In genomic region chrX:10156199-10157031, GRCh38 we compare ENCODE assay signal across 8 cellular contexts. TPM values are rescaled to one million over a fixed set of nuclear protein-coding genes. Genes with fewer than 3 reads are reported as not detected.
A peak's percentile ranks its signal among the peaks of the same experiment; 100 is the strongest.
DNase-seq lines count a peak whose midpoint lies in the region; ATAC-seq and TF ChIP-seq lines count a peak whose summit lies in the region.

TSS of gene CLCN4 (plus strand) at chrX:10156975. CDS start at chrX:10185033, 28,058 bp downstream.

- peak within 1 kb of the TSS; percentile 72 for H3K9ac ChIP-seq in OCI-LY1 (ENCODE audit: low read length)

- peak within 1 kb of the TSS; percentile 72 for H3K27ac Mint-ChIP-seq in dendritic cell treated with granulocyte-macrophage colony-stimulating factor and Interleukin-4, amounts not matched to agents 40 ng/mL and 50 ng/mL, for 4 days
- H3K27ac Mint-ChIP-seq in activated CD4-positive, alpha-beta T cell treated with anti-CD3 and anti-CD28 coated beads for 36 hours, result no peak within 1 kb of the TSS

- H3K9me3 ChIP-seq in OCI-LY1 (ENCODE audit: low read length) (no peaks in the 10 kb centered on the region), left lung (no peaks in the 10 kb centered on the region), stomach (no peaks in the 10 kb centered on the region)

- 9 to 28% (median 17%) methylated on average over 24 to 27 of the region's 27 CpGs for WGBS in stomach, 5 donors

- TF ChIP-seq EP300 in stomach (IDR thresholded peaks at IDR 0.05), result no peak

- peaks cover 21% of the 10 kb centered on the region for H3K36me3 Mint-ChIP-seq in dendritic cell treated with granulocyte-macrophage colony-stimulating factor and Interleukin-4, amounts not matched to agents 40 ng/mL and 50 ng/mL, for 4 days (ENCODE audit: low read depth)
- no peaks in the 10 kb centered on the region for H3K36me3 Mint-ChIP-seq in activated CD4-positive, alpha-beta T cell treated with anti-CD3 and anti-CD28 coated beads for 36 hours (ENCODE audit: low read depth)

- no peaks in the 10 kb centered on the region for H3K79me2 ChIP-seq in OCI-LY1 (ENCODE audit: insufficient read depth, low read length)

- no peaks in the 10 kb centered on the region for H3K9me3 Mint-ChIP-seq in dendritic cell treated with granulocyte-macrophage colony-stimulating factor and Interleukin-4, amounts not matched to agents 40 ng/mL and 50 ng/mL, for 4 days
- H3K9me3 Mint-ChIP-seq in activated CD4-positive, alpha-beta T cell treated with anti-CD3 and anti-CD28 coated beads for 36 hours (ENCODE audit: low read depth), result no peaks in the 10 kb centered on the region

- H3K27ac ChIP-seq in OCI-LY1 (ENCODE audit: low read depth, low read length, poor library complexity, severe bottlenecking) (peak within 1 kb of the TSS; percentile 87), left lung (peak within 1 kb of the TSS; percentile 64 to 72), stomach (peak within 1 kb of the TSS; percentile 16 to 78 (median 70))

- DNase-seq in left lung, result peak; percentile 72 to 90
- peak; percentile 70 for DNase-seq in stomach
- no peak for DNase-seq in activated CD4-positive, alpha-beta T cell treated with anti-CD3 and anti-CD28 coated beads for 36 hours
- no peak for DNase-seq in activated CD8-positive, alpha-beta memory T cell treated with anti-CD3 and anti-CD28 coated beads, Interleukin-2, amount 50 U/mL, for 4 hours

- ATAC-seq in GM18868 (IDR thresholded peaks at IDR 0.05; ENCODE audit: unreplicated experiment), result peak; percentile 71
- peak; percentile 80 for ATAC-seq in HG03354 (IDR thresholded peaks at IDR 0.05; ENCODE audit: poor library complexity, severe bottlenecking, unreplicated experiment)
- ATAC-seq in left lung, result peak; percentile 93
- ATAC-seq in activated CD4-positive, alpha-beta T cell treated with anti-CD3 and anti-CD28 coated beads for 36 hours, result no peak

- H3K36me3 ChIP-seq in OCI-LY1 (ENCODE audit: insufficient read depth, low read length), result no peaks in the 10 kb centered on the region
- no peaks in the 10 kb centered on the region for H3K36me3 ChIP-seq in left lung
- no peaks in the 10 kb centered on the region for H3K36me3 ChIP-seq in stomach

- no peaks in the 10 kb centered on the region for H3F3A ChIP-seq in OCI-LY1 (ENCODE audit: insufficient read depth, low read length)

- no peaks in the 10 kb centered on the region for H3K9me2 ChIP-seq in OCI-LY1 (ENCODE audit: low read depth, low read length)

- H3K4me3 Mint-ChIP-seq in dendritic cell treated with granulocyte-macrophage colony-stimulating factor and Interleukin-4, amounts not matched to agents 40 ng/mL and 50 ng/mL, for 4 days, result peak within 1 kb of the TSS; percentile 74
- no peak within 1 kb of the TSS for H3K4me3 Mint-ChIP-seq in activated CD4-positive, alpha-beta T cell treated with anti-CD3 and anti-CD28 coated beads for 36 hours

- H3K4me3 ChIP-seq in OCI-LY1 (ENCODE audit: low read depth, low read length, poor library complexity, severe bottlenecking) (peak within 1 kb of the TSS; percentile 63), left lung (peak within 1 kb of the TSS; percentile 17 to 29), stomach (peak within 1 kb of the TSS; percentile 7 to 37 (median 32))

- H4K20me1 ChIP-seq in OCI-LY1 (ENCODE audit: insufficient read depth, low read length), result no peaks in the 10 kb centered on the region

- H3K27me3 ChIP-seq in OCI-LY1 (ENCODE audit: insufficient read depth, low read length) (no peaks in the 10 kb centered on the region), left lung (peaks cover 3 to 10% of the 10 kb centered on the region in 2 donors), stomach (peaks cover 5 to 28% (median 6%) of the 10 kb centered on the region in 3 donors)

- intact Hi-C loops in dendritic cell treated with granulocyte-macrophage colony-stimulating factor and Interleukin-4, amounts not matched to agents 40 ng/mL and 50 ng/mL, for 4 days (cut with micrococcal nuclease), result no loop called here
- intact Hi-C loops in left lung (cut with DNase I) (no loop called here), stomach (cut with DNase I; ENCODE audit: low total_unique reads) (no loop called here)
- intact Hi-C loops in activated CD4-positive, alpha-beta T cell treated with anti-CD3 and anti-CD28 coated beads for 36 hours (cut with DNase I, micrococcal nuclease), result no loop called here

- H3K27me3 Mint-ChIP-seq in dendritic cell treated with granulocyte-macrophage colony-stimulating factor and Interleukin-4, amounts not matched to agents 40 ng/mL and 50 ng/mL, for 4 days, result peaks cover 16% of the 10 kb centered on the region
- peaks cover 32% of the 10 kb centered on the region for H3K27me3 Mint-ChIP-seq in activated CD4-positive, alpha-beta T cell treated with anti-CD3 and anti-CD28 coated beads for 36 hours

- peak within 1 kb of the TSS; percentile 91 for H3K4me2 ChIP-seq in OCI-LY1 (ENCODE audit: low read length)

- TF ChIP-seq CTCF in OCI-LY1 (IDR thresholded peaks at IDR 0.05; ENCODE audit: low read length) (no peak), left lung (IDR thresholded peaks at IDR 0.05) (no peak), stomach (IDR thresholded peaks at IDR 0.05) (no peak)

- H3K4me1 ChIP-seq in OCI-LY1 (ENCODE audit: insufficient read depth, low read length, severe bottlenecking), result peaks cover 46% of the 10 kb centered on the region
- H3K4me1 ChIP-seq in left lung, result peaks cover 0 to 8% of the 10 kb centered on the region in 2 donors
- peaks cover 0 to 26% (median 7%) of the 10 kb centered on the region in 4 donors for H3K4me1 ChIP-seq in stomach

- POLR2A ChIA-PET in activated CD4-positive, alpha-beta T cell treated with anti-CD3 and anti-CD28 coated beads for 36 hours (lab: Charles Lee), result no interaction called here

- no peak for TF ChIP-seq POLR2A in stomach (IDR thresholded peaks at IDR 0.05)

- H2AFZ ChIP-seq in OCI-LY1 (ENCODE audit: low read length), result 0 out of 2 replicates have a peak within 1 kb of the TSS, but pooled peaks have one; percentile 31

- CTCF ChIA-PET in activated CD4-positive, alpha-beta T cell treated with anti-CD3 and anti-CD28 coated beads for 36 hours (lab: Charles Lee), result interaction anchor here (0.6 kb wide), 1 partner anchor 10 kb away, joined by 3 read pairs; no protein-coding TSS in a partner anchor

- H3K4me1 Mint-ChIP-seq in dendritic cell treated with granulocyte-macrophage colony-stimulating factor and Interleukin-4, amounts not matched to agents 40 ng/mL and 50 ng/mL, for 4 days (ENCODE audit: low read depth), result peaks cover 14% of the 10 kb centered on the region
- peaks cover 3% of the 10 kb centered on the region for H3K4me1 Mint-ChIP-seq in activated CD4-positive, alpha-beta T cell treated with anti-CD3 and anti-CD28 coated beads for 36 hours

RNA-seq across cellular contexts. Expression of gene CLCN4, which starts in this region (rescaled TPM):
- 10 to 100 TPM in 1 of 2 donors, 1 to 10 TPM in 1; 7.8 to 11.8 TPM for total RNA-seq in left lung
- total RNA-seq in stomach, result 10 to 100 TPM in 1 of 5 donors, 1 to 10 TPM in 3, not detected in 1; 2.7 to 22.3 (median 5.3) TPM
- polyA plus RNA-seq in stomach, result under 1 TPM; 0.35 to 0.68 (median 0.46) TPM
- not detected for total RNA-seq in activated CD4-positive, alpha-beta T cell treated with anti-CD3 and anti-CD28 coated beads for 36 hours

Comparison
In these comparisons a context has a peak if more than half of its experiments do, and no peak if none do; other contexts are left out.
1. DNase-seq: peak in left lung (2 of 2) and stomach (single experiment); none in activated CD4-positive, alpha-beta T cell treated with anti-CD3 and anti-CD28 coated beads for 36 hours (single experiment) and activated CD8-positive, alpha-beta memory T cell treated with anti-CD3 and anti-CD28 coated beads, Interleukin-2, amount 50 U/mL, for 4 hours (single experiment).
2. Peak in every context shown above with its lines, with median percentiles within 50 percentile points of each other: H3K27ac ChIP-seq and H3K4me3 ChIP-seq.